In the genomic region with DNA sequence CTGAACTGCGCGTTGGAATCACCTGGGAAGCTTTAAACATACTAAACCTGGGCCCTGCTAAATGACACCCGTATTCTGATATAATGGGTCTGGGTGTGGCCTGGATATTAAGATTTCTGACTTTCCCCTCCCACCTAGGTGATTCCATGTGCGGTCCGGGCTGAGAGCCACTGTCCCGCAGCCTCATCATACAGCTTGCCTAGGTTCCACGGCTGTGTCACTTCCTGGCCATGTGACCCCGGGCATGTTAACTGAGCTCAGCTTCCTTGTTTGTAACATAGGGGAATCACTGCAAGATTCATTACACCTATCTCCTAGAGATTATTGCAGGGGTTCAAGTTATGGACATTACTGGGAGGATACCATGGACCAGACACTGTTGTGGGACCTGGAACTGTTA, we compare ENCODE assay signal across 16 cellular contexts.
"Had no signal": no experiment of that assay in that cellular context is flagged by ENCODE, and none has a peak within 500 bp of the region (broad histone marks: within the 10 kb centered on the region; RNA-seq: fewer than 3 reads in every experiment).

No MANE protein-coding gene starts in this region.

- H3K36me3 Mint-ChIP-seq: activated naive CD4-positive, alpha-beta T cell treated with anti-CD3 and anti-CD28 coated beads, Interleukin-2, amount 10 ng/mL, durations not matched to agents 7 days and 5 days had no signal

- H3K27me3 Mint-ChIP-seq: activated naive CD4-positive, alpha-beta T cell treated with anti-CD3 and anti-CD28 coated beads, Interleukin-2, amount 10 ng/mL, durations not matched to agents 7 days and 5 days; progenitor cell of endocrine pancreas; stimulated activated memory B cell treated with anti-CD40 and anti-IgM and Interleukin-4, amounts not matched to agents 10 μg/mL and 1 μg/mL and 100 μg/mL, for 72 hours had no signal

- H3K9me3 Mint-ChIP-seq: activated T-helper 1 cell treated with anti-CD3 and anti-CD28 coated beads, Interleukin-12 subunit alpha, Interleukin-12 subunit beta, Interleukin-2, Interleukin-4 antibody, amounts not matched to agents 30 ng/mL and 10 ng/mL and 1 ng/mL, durations not matched to agents 14 hours and 24 hours and 36 hours; stimulated activated memory B cell treated with anti-CD40 and anti-IgM and Interleukin-4, amounts not matched to agents 10 μg/mL and 1 μg/mL and 100 μg/mL, for 72 hours had no signal

- H3K4me1 Mint-ChIP-seq: stimulated activated memory B cell treated with anti-CD40 and anti-IgM and Interleukin-4, amounts not matched to agents 10 μg/mL and 1 μg/mL and 100 μg/mL, for 72 hours had no signal

- DNase-seq: activated CD8-positive, alpha-beta memory T cell treated with anti-CD3 and anti-CD28 coated beads, Interleukin-2, amount 50 U/mL, for 4 hours; activated naive CD4-positive, alpha-beta T cell treated with anti-CD3 and anti-CD28 coated beads, Interleukin-2, amount 10 ng/mL, durations not matched to agents 7 days and 5 days; amniotic stem cell; body of pancreas; central memory CD4-positive, alpha-beta T cell; cortex of kidney; effector memory CD4-positive, alpha-beta T cell; glutamatergic neuron; mammary epithelial cell; naive thymus-derived CD4-positive, alpha-beta T cell; nucleus accumbens; right cardiac atrium; T-helper 1 cell had no signal

- H3K4me3 Mint-ChIP-seq: activated naive CD4-positive, alpha-beta T cell treated with anti-CD3 and anti-CD28 coated beads, Interleukin-2, amount 10 ng/mL, durations not matched to agents 7 days and 5 days; activated T-helper 1 cell treated with anti-CD3 and anti-CD28 coated beads, Interleukin-12 subunit alpha, Interleukin-12 subunit beta, Interleukin-2, Interleukin-4 antibody, amounts not matched to agents 30 ng/mL and 10 ng/mL and 1 ng/mL, durations not matched to agents 14 hours and 24 hours and 36 hours; stimulated activated memory B cell treated with anti-CD40 and anti-IgM and Interleukin-4, amounts not matched to agents 10 μg/mL and 1 μg/mL and 100 μg/mL, for 72 hours had no signal

- H3K27ac Mint-ChIP-seq: activated naive CD4-positive, alpha-beta T cell treated with anti-CD3 and anti-CD28 coated beads, Interleukin-2, amount 10 ng/mL, durations not matched to agents 7 days and 5 days; activated T-helper 1 cell treated with anti-CD3 and anti-CD28 coated beads, Interleukin-12 subunit alpha, Interleukin-12 subunit beta, Interleukin-2, Interleukin-4 antibody, amounts not matched to agents 30 ng/mL and 10 ng/mL and 1 ng/mL, durations not matched to agents 14 hours and 24 hours and 36 hours; progenitor cell of endocrine pancreas; stimulated activated memory B cell treated with anti-CD40 and anti-IgM and Interleukin-4, amounts not matched to agents 10 μg/mL and 1 μg/mL and 100 μg/mL, for 72 hours had no signal

- ATAC-seq: body of pancreas; naive thymus-derived CD4-positive, alpha-beta T cell; right cardiac atrium; stimulated activated memory B cell treated with anti-CD40 and anti-IgM and Interleukin-4, amounts not matched to agents 10 μg/mL and 1 μg/mL and 100 μg/mL, for 72 hours had no signal
